In genomic region chr4:152864361-152864760, GRCh38 we compare ENCODE assay signal across 24 cellular contexts.
"Had no signal": no experiment of that assay in that cellular context is flagged by ENCODE, and none has a peak within 500 bp of the region (broad histone marks: within the 10 kb centered on the region; RNA-seq: fewer than 3 reads in every experiment).

No MANE protein-coding gene starts in this region.

- H3K27ac ChIP-seq: coronary artery, dorsolateral prefrontal cortex, epithelial cell of prostate, foreskin keratinocyte, heart left ventricle, neutrophil, psoas muscle, right lobe of liver, tibial artery had no signal

- FAIRE-seq: endometrium had no signal

- H3K9me3 ChIP-seq: heart left ventricle, mucosa of descending colon, neutrophil, psoas muscle, right lobe of liver, tibial artery had no signal

- ATAC-seq: foreskin keratinocyte; heart left ventricle; left cardiac atrium; left ventricle myocardium superior; mucosa of descending colon; naive thymus-derived CD8-positive, alpha-beta T cell; psoas muscle; right lobe of liver; stimulated activated memory B cell treated with anti-CD40 and anti-IgM and Interleukin-4, amounts not matched to agents 10 μg/mL and 1 μg/mL and 100 μg/mL, for 72 hours had no signal

- DNase-seq: central memory CD4-positive, alpha-beta T cell; dorsolateral prefrontal cortex; effector memory CD4-positive, alpha-beta T cell; heart left ventricle; hypothalamus; immature natural killer cell; kidney; left cardiac atrium; left ventricle myocardium superior; mucosa of descending colon; naive thymus-derived CD8-positive, alpha-beta T cell; psoas muscle; retina; right lobe of liver; stimulated activated CD4-positive, alpha-beta T cell treated with anti-CD3 and anti-CD28 coated beads, Interleukin-1b, Interleukin-23, amount 100 ng/mL, for 48 hours; stimulated activated CD4-positive, alpha-beta T cell treated with anti-CD3 and anti-CD28 coated beads, Interleukin-4, amount 100 ng/mL, for 24 hours; tibial artery had no signal

- H3K4me3 ChIP-seq: coronary artery, dorsolateral prefrontal cortex, heart left ventricle, lung, mucosa of descending colon, psoas muscle, right lobe of liver, tibial artery had no signal

- H3K4me1 ChIP-seq: heart left ventricle, psoas muscle, right lobe of liver, tibial artery had no signal

- H3K27me3 ChIP-seq: dorsolateral prefrontal cortex, foreskin keratinocyte, heart left ventricle, neutrophil, right lobe of liver, tibial artery had no signal
